ENCODE assay signal across 2 cellular contexts in the genomic region with DNA sequence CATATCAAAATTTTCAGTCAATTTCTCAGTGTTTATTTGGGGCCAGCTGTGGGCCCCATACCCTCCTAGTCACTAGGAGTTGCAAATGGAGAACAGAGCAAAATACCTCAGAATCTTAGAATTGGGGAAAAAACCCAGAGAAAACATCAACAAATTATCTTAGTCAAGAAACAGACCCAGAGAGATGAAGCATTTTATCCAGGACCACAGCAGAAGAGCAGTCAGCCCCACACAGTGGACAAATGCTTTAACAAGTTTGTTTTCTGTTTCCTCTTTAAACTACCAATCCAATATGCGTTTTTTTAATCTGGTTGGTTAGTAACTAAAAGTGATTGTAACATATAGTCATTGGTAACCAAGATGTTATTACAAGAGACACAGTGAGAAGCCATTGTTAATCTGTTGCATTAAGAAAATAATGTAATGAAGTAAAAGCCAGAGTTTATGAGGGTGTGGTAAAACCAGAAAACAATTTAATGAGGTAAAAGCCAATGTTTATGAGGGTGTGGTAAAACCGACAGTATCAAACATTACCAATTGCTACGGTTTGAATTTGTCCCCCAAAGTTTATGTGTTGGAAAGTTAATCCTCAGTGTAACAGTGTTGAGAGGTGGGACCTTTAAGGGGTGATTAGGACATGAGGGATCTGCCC.
TF ChIP-seq lines count a peak whose summit lies in the region.

No MANE protein-coding gene starts in this region.

TF ChIP-seq in SK-N-SH treated with all-trans-retinoic acid at 6 μM for 48 hours, 23 proteins besides CTCF, POLR2A, EP300 and RAD21 (continued from another document):
- TF ChIP-seq ESRRG (CRISPR knock-in tag; IDR thresholded peaks at IDR 0.05) (no peak), TCF4 (CRISPR knock-in tag; IDR thresholded peaks at IDR 0.05; ENCODE audit: borderline replicate concordance) (no peak), ZNF8 (CRISPR knock-in tag; IDR thresholded peaks at IDR 0.05) (no peak), ZFP3 (CRISPR knock-in tag; IDR thresholded peaks at IDR 0.05) (no peak), ISL1 (CRISPR knock-in tag; IDR thresholded peaks at IDR 0.05) (no peak)
- TF ChIP-seq, protein P1, sequence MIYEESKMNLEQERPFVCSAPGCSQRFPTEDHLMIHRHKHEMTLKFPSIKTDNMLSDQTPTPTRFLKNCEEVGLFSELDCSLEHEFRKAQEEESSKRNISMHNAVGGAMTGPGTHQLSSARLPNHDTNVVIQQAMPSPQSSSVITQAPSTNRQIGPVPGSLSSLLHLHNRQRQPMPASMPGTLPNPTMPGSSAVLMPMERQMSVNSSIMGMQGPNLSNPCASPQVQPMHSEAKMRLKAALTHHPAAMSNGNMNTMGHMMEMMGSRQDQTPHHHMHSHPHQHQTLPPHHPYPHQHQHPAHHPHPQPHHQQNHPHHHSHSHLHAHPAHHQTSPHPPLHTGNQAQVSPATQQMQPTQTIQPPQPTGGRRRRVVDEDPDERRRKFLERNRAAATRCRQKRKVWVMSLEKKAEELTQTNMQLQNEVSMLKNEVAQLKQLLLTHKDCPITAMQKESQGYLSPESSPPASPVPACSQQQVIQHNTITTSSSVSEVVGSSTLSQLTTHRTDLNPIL (CRISPR knock-in tag; IDR thresholded peaks at IDR 0.05; ENCODE audit: low read depth): no peak
- TF ChIP-seq, protein P2, sequence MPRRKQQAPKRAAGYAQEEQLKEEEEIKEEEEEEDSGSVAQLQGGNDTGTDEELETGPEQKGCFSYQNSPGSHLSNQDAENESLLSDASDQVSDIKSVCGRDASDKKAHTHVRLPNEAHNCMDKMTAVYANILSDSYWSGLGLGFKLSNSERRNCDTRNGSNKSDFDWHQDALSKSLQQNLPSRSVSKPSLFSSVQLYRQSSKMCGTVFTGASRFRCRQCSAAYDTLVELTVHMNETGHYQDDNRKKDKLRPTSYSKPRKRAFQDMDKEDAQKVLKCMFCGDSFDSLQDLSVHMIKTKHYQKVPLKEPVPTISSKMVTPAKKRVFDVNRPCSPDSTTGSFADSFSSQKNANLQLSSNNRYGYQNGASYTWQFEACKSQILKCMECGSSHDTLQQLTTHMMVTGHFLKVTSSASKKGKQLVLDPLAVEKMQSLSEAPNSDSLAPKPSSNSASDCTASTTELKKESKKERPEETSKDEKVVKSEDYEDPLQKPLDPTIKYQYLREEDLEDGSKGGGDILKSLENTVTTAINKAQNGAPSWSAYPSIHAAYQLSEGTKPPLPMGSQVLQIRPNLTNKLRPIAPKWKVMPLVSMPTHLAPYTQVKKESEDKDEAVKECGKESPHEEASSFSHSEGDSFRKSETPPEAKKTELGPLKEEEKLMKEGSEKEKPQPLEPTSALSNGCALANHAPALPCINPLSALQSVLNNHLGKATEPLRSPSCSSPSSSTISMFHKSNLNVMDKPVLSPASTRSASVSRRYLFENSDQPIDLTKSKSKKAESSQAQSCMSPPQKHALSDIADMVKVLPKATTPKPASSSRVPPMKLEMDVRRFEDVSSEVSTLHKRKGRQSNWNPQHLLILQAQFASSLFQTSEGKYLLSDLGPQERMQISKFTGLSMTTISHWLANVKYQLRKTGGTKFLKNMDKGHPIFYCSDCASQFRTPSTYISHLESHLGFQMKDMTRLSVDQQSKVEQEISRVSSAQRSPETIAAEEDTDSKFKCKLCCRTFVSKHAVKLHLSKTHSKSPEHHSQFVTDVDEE (CRISPR knock-in tag; IDR thresholded peaks at IDR 0.05): no peak

TF ChIP-seq in SK-N-SH, 30 proteins besides CTCF, POLR2A, EP300 and RAD21 (continued from another document):
- TF ChIP-seq, protein P3, sequence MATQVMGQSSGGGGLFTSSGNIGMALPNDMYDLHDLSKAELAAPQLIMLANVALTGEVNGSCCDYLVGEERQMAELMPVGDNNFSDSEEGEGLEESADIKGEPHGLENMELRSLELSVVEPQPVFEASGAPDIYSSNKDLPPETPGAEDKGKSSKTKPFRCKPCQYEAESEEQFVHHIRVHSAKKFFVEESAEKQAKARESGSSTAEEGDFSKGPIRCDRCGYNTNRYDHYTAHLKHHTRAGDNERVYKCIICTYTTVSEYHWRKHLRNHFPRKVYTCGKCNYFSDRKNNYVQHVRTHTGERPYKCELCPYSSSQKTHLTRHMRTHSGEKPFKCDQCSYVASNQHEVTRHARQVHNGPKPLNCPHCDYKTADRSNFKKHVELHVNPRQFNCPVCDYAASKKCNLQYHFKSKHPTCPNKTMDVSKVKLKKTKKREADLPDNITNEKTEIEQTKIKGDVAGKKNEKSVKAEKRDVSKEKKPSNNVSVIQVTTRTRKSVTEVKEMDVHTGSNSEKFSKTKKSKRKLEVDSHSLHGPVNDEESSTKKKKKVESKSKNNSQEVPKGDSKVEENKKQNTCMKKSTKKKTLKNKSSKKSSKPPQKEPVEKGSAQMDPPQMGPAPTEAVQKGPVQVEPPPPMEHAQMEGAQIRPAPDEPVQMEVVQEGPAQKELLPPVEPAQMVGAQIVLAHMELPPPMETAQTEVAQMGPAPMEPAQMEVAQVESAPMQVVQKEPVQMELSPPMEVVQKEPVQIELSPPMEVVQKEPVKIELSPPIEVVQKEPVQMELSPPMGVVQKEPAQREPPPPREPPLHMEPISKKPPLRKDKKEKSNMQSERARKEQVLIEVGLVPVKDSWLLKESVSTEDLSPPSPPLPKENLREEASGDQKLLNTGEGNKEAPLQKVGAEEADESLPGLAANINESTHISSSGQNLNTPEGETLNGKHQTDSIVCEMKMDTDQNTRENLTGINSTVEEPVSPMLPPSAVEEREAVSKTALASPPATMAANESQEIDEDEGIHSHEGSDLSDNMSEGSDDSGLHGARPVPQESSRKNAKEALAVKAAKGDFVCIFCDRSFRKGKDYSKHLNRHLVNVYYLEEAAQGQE (IDR thresholded peaks at IDR 0.05; ENCODE audit: low read depth, low read length): no peak
- TF ChIP-seq, protein P4, sequence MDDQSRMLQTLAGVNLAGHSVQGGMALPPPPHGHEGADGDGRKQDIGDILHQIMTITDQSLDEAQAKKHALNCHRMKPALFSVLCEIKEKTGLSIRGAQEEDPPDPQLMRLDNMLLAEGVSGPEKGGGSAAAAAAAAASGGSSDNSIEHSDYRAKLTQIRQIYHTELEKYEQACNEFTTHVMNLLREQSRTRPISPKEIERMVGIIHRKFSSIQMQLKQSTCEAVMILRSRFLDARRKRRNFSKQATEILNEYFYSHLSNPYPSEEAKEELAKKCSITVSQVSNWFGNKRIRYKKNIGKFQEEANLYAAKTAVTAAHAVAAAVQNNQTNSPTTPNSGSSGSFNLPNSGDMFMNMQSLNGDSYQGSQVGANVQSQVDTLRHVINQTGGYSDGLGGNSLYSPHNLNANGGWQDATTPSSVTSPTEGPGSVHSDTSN (IDR thresholded peaks at IDR 0.05): no peak
- TF ChIP-seq POLR2AphosphoS5 (IDR thresholded peaks at IDR 0.05; ENCODE audit: low read depth, low read length): no peak
- no peak for TF ChIP-seq FOXJ3 (CRISPR knock-in tag; IDR thresholded peaks at IDR 0.05)
- TF ChIP-seq TAF1 (IDR thresholded peaks at IDR 0.05; ENCODE audit: borderline replicate concordance, low read depth, low read length): no peak
- no peak for TF ChIP-seq FOSL2 (IDR thresholded peaks at IDR 0.05; ENCODE audit: borderline replicate concordance, low read depth)
- no peak for TF ChIP-seq RXRA (IDR thresholded peaks at IDR 0.05; ENCODE audit: borderline replicate concordance, low read depth)
- no peak for TF ChIP-seq JUND (IDR thresholded peaks at IDR 0.05)
- no peak for TF ChIP-seq MEF2A (IDR thresholded peaks at IDR 0.05; ENCODE audit: borderline replicate concordance, low read depth)
- TF ChIP-seq, protein P5, sequence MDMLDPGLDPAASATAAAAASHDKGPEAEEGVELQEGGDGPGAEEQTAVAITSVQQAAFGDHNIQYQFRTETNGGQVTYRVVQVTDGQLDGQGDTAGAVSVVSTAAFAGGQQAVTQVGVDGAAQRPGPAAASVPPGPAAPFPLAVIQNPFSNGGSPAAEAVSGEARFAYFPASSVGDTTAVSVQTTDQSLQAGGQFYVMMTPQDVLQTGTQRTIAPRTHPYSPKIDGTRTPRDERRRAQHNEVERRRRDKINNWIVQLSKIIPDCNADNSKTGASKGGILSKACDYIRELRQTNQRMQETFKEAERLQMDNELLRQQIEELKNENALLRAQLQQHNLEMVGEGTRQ (IDR thresholded peaks at IDR 0.05; ENCODE audit: borderline replicate concordance, low read depth, low read length): no peak
- TF ChIP-seq GABPA (IDR thresholded peaks at IDR 0.05; ENCODE audit: low read depth): no peak
- no peak for TF ChIP-seq CHD2 (IDR thresholded peaks at IDR 0.05; ENCODE audit: low read length, partially characterized antibody)
- TF ChIP-seq NRF1 (IDR thresholded peaks at IDR 0.05; ENCODE audit: low read depth, low read length): no peak
